ENCODE assay signal across 24 cellular contexts in genomic region chr6:125380474-125380873, GRCh38.
"Had no signal": no experiment of that assay in that cellular context is flagged by ENCODE, and none has a peak within 500 bp of the region (broad histone marks: within the 10 kb centered on the region; RNA-seq: fewer than 3 reads in every experiment).

No MANE protein-coding gene starts in this region.

- DNase-seq: colonic mucosa; cortex of kidney; effector CD8-positive, alpha-beta T cell; effector memory CD8-positive, alpha-beta T cell; endodermal cell; esophagus squamous epithelium; foreskin fibroblast; foreskin melanocyte; gastrocnemius medialis; glutamatergic neuron; head of caudate nucleus; heart right ventricle; hippocampal formation; left cardiac atrium; left lung; left ventricle myocardium superior; lower lobe of right lung; mesenchymal stem cell; mucosa of descending colon; naive B cell; naive thymus-derived CD8-positive, alpha-beta T cell had no signal

- FAIRE-seq: islet of Langerhans, keratinocyte had no signal

- H3K4me3 ChIP-seq: colonic mucosa, esophagus squamous epithelium, gastrocnemius medialis, heart right ventricle, left lung, lower lobe of right lung, mucosa of descending colon had no signal

- ATAC-seq: effector memory CD8-positive, alpha-beta T cell; gastrocnemius medialis; heart right ventricle; left cardiac atrium; left lung; left ventricle myocardium superior; lower lobe of right lung; mucosa of descending colon; naive thymus-derived CD8-positive, alpha-beta T cell had no signal

- H3K27me3 ChIP-seq: colonic mucosa, gastrocnemius medialis, heart right ventricle had no signal

- H3K4me1 ChIP-seq: colonic mucosa, esophagus squamous epithelium, gastrocnemius medialis, heart right ventricle, left lung, lower lobe of right lung had no signal

- H3K27ac ChIP-seq: colonic mucosa, epithelial cell of prostate, esophagus squamous epithelium, gastrocnemius medialis, heart right ventricle, left lung, lower lobe of right lung had no signal

- H3K36me3 ChIP-seq: colonic mucosa, esophagus squamous epithelium, gastrocnemius medialis, heart right ventricle, left lung, lower lobe of right lung had no signal

- H3K9me3 ChIP-seq: colonic mucosa, esophagus squamous epithelium, gastrocnemius medialis, heart right ventricle, left lung, lower lobe of right lung, mucosa of descending colon had no signal
